In genomic region chr9:34989946-34990635, GRCh38 we compare ENCODE assay signal across 8 cellular contexts. TPM values are rescaled to one million over a fixed set of nuclear protein-coding genes. Genes with fewer than 3 reads are reported as not detected.
DNase-seq lines count a peak whose midpoint lies in the region; FAIRE-seq and TF ChIP-seq lines count a peak whose summit lies in the region.

No MANE protein-coding gene starts in this region.

- H3K4me3 ChIP-seq in endothelial cell of umbilical vein (replicated peaks in 1 of 3; ENCODE audit: insufficient read depth in 1 of 3, low read depth in 1 of 3, low read length in 3 of 3) (peak overlapping the region; percentile 46 to 88 (median 60)), subcutaneous abdominal adipose tissue (ENCODE audit: low read depth in 1 of 5, low read length in 5 of 5) (peak overlapping the region; percentile 63 to 90 (median 85))

- peak overlapping the region; percentile 50 for H2AFZ ChIP-seq in endothelial cell of umbilical vein (ENCODE audit: low read depth, low read length)

- peaks cover 3% of the 10 kb centered on the region for H3K27me3 Mint-ChIP-seq in mesothelial cell of epicardium (ENCODE audit: low read depth)

- in situ Hi-C loops in G401 (cut with HindIII; ENCODE audit: low sequenced_read_pairs), result no loop called here

- peak overlapping the region; percentile 90 for H3K27ac Mint-ChIP-seq in mesothelial cell of epicardium

- BruUV-seq in endothelial cell of umbilical vein (replicated peaks; lab: Mats Ljungman, UMichigan), result no TSS peak

- no peaks in the 10 kb centered on the region for H3K79me2 ChIP-seq in endothelial cell of umbilical vein (ENCODE audit: control insufficient read depth, insufficient read depth, low read length)

- no peaks in the 10 kb centered on the region for H3K36me3 ChIP-seq in endothelial cell of umbilical vein (ENCODE audit: control insufficient read depth in 2 of 2, extremely low read depth in 1 of 2, insufficient read depth in 2 of 2, low read length in 2 of 2)
- H3K36me3 ChIP-seq in subcutaneous abdominal adipose tissue (ENCODE audit: control insufficient read depth in 5 of 5, insufficient read depth in 5 of 5, low read length in 5 of 5), result no peaks in the 10 kb centered on the region

- H3K27me3 ChIP-seq in endothelial cell of umbilical vein (ENCODE audit: control insufficient read depth in 2 of 2, insufficient read depth in 2 of 2, low read length in 2 of 2), result no peaks in the 10 kb centered on the region
- H3K27me3 ChIP-seq in subcutaneous abdominal adipose tissue (ENCODE audit: control insufficient read depth in 5 of 5, insufficient read depth in 4 of 5, low read length in 5 of 5), result no peaks in the 10 kb centered on the region

- H3K27ac ChIP-seq in endothelial cell of umbilical vein (ENCODE audit: insufficient read depth, low read depth, low read length) (peak overlapping the region; percentile 79), subcutaneous abdominal adipose tissue (ENCODE audit: low read depth, low read length) (peak overlapping the region; percentile 79)

- H3K9ac ChIP-seq in endothelial cell of umbilical vein (replicated peaks; ENCODE audit: extremely low read depth, insufficient read depth, low read length), result peak overlapping the region; percentile 92
- H3K9ac ChIP-seq in subcutaneous abdominal adipose tissue (ENCODE audit: low read length in 5 of 5), result peak overlapping the region in 4 of 5 donors; percentile 68 to 86 (median 76)

- no peak for TF ChIP-seq POLR2A in endothelial cell of umbilical vein (IDR thresholded peaks at IDR 0.05; ENCODE audit: low read depth, low read length)

- intact Hi-C loops in endothelial cell of umbilical vein (cut with micrococcal nuclease), result loop anchor here (1.0 to 10.0 kb wide), 4 partner anchors 81 to 315 kb away; no protein-coding TSS in a partner anchor

- H4K20me1 ChIP-seq in endothelial cell of umbilical vein (replicated peaks; ENCODE audit: control insufficient read depth, extremely low read depth, insufficient read depth, low read length), result no peaks in the 10 kb centered on the region

- H3K4me2 ChIP-seq in endothelial cell of umbilical vein (ENCODE audit: insufficient read depth, low read length), result peak overlapping the region; percentile 49

- no peaks in the 10 kb centered on the region for H3K9me1 ChIP-seq in endothelial cell of umbilical vein (replicated peaks; ENCODE audit: control insufficient read depth, extremely low read depth, insufficient read depth, low read length)

- dilution Hi-C loops in endothelial cell of umbilical vein (cut with MboI; ENCODE audit: extremely low pct_ligation_motif_present, low sequenced_read_pairs), result no loop called here

- CTCF ChIA-PET in endothelial cell of umbilical vein (lab: Charles Lee), result interaction anchor here (0.6 to 3.9 kb wide), 3 partner anchors 61 to 939 kb away, joined by 3 to 19 read pairs (median 10); no protein-coding TSS in a partner anchor

- H3K9me3 Mint-ChIP-seq in mesothelial cell of epicardium, result no peaks in the 10 kb centered on the region

- no peak for TF ChIP-seq CTCF in endothelial cell of umbilical vein (IDR thresholded peaks at IDR 0.05; ENCODE audit: extremely low read depth in 1 of 2, insufficient read depth in 1 of 2, low read depth in 1 of 2, low read length in 2 of 2)
- TF ChIP-seq CTCF in mesothelial cell of epicardium (IDR thresholded peaks at IDR 0.05; ENCODE audit: unreplicated experiment), result no peak

- POLR2A ChIA-PET in endothelial cell of umbilical vein (lab: Charles Lee), result interaction anchor here (0.6 to 0.7 kb wide), 2 partner anchors 50 to 68 kb away, joined by 4 to 6 read pairs; no protein-coding TSS in a partner anchor

- H3K4me1 ChIP-seq in endothelial cell of umbilical vein (ENCODE audit: control insufficient read depth, extremely low read depth, insufficient read depth, low read length) (peaks cover 43% of the 10 kb centered on the region), subcutaneous abdominal adipose tissue (ENCODE audit: control insufficient read depth in 5 of 5, insufficient read depth in 5 of 5, low read length in 5 of 5) (peaks cover 17 to 66% (median 54%) of the 10 kb centered on the region in 5 donors)

- peak; percentile 44 for FAIRE-seq in endothelial cell of umbilical vein (lab: Jason Lieb, UNC)

- DNase-seq in G401 (ENCODE audit: low spot score) (peak; percentile 58), NAMALWA (ENCODE audit: low spot score) (peak; percentile 49), endothelial cell of umbilical vein (ENCODE audit: low read depth, low spot score) (peak; percentile 69), mesothelial cell of epicardium (ENCODE audit: low spot score in 2 of 2, unreplicated experiment in 2 of 2) (peak; percentile 62 to 69), cortex of kidney (lab: John Stamatoyannopoulos, UW) (no peak), GM19240 (ENCODE audit: insufficient read length, low spot score) (no peak)
- peak; percentile 45 to 49 for DNase-seq in activated CD4-positive, alpha-beta T cell treated with anti-CD3 and anti-CD28 coated beads, Interleukin-2, amount 50 U/mL, for 48 hours

- peaks cover 49% of the 10 kb centered on the region for H3K4me1 Mint-ChIP-seq in mesothelial cell of epicardium

- H3K4me3 Mint-ChIP-seq in mesothelial cell of epicardium, result peak overlapping the region; percentile 93

- H3K36me3 Mint-ChIP-seq in mesothelial cell of epicardium, result no peaks in the 10 kb centered on the region

- H3K9me3 ChIP-seq in endothelial cell of umbilical vein (replicated peaks; ENCODE audit: control insufficient read depth, insufficient read depth, low read length) (no peaks in the 10 kb centered on the region), subcutaneous abdominal adipose tissue (ENCODE audit: control insufficient read depth in 5 of 5, low read length in 5 of 5) (no peaks in the 10 kb centered on the region)

TF ChIP-seq in endothelial cell of umbilical vein, 7 proteins besides CTCF, POLR2A, EP300 and RAD21:
- TF ChIP-seq MAX (IDR thresholded peaks at IDR 0.05; ENCODE audit: insufficient read depth, insufficient read length) (no peak), GATA2 (IDR thresholded peaks at IDR 0.05; ENCODE audit: insufficient read depth, insufficient read length, low read depth, low read length) (no peak), EZH2 (IDR thresholded peaks at IDR 0.05; ENCODE audit: borderline replicate concordance, low read depth, low read length, severe bottlenecking) (no peak), POLR2AphosphoS5 (IDR thresholded peaks at IDR 0.05; ENCODE audit: insufficient read depth, low read depth, low read length) (no peak), FOS (IDR thresholded peaks at IDR 0.05; ENCODE audit: borderline replicate concordance, insufficient read depth, low read length) (no peak), MYC (IDR thresholded peaks at IDR 0.05; ENCODE audit: low read depth, low read length) (no peak), JUN (IDR thresholded peaks at IDR 0.05; ENCODE audit: borderline replicate concordance, insufficient read depth, insufficient read length, low read depth) (no peak)
TF ChIP-seq in endothelial cell of umbilical vein: peak in this region for 0.

RNA-seq across cellular contexts. Expression of gene DNAJB5, which starts 0.5 kb away (rescaled TPM):
- 21.1 and 24.2 TPM in 2 replicates for total RNA-seq in G401 (2014; rRNA removed; shearing (Covaris generic))
- total RNA-seq in endothelial cell of umbilical vein, result 9.7 and 12.8 TPM in 2 replicates
- polyA plus RNA-seq in endothelial cell of umbilical vein, result 8.5 and 8.6 TPM in 2 replicates
- polyA plus RNA-seq in endothelial cell of umbilical vein (2011; cell fraction: cytosol; rRNA removed), result 6.9 and 7.1 TPM in 2 replicates
- 4.0 and 4.8 TPM in 2 replicates for polyA plus RNA-seq in endothelial cell of umbilical vein (2011; cell fraction: nucleus; rRNA removed)
- 12.0 and 16.1 TPM in 2 replicates for polyA plus RNA-seq in endothelial cell of umbilical vein (2012)
- 5.7 and 5.8 TPM in 2 replicates for polyA minus RNA-seq in endothelial cell of umbilical vein
- 0.41 TPM for polyA minus RNA-seq in endothelial cell of umbilical vein (2011; cell fraction: cytosol; rRNA and poly(A)+ RNA removed)
- polyA minus RNA-seq in endothelial cell of umbilical vein (2011; cell fraction: nucleus; rRNA and poly(A)+ RNA removed), result 3.0 and 3.8 TPM in 2 replicates
- 15.4 to 18.4 TPM (median 16.4 TPM) in 3 replicates for total RNA-seq in mesothelial cell of epicardium

RNA-seq across cellular contexts. Expression of gene PHF24, which starts 32.0 kb away (rescaled TPM):
- total RNA-seq in G401 (2014; rRNA removed; shearing (Covaris generic)), result not detected in 2 replicates
- total RNA-seq in endothelial cell of umbilical vein (not detected in 2 replicates), mesothelial cell of epicardium (0.62 to 0.99 TPM (median 0.83 TPM) in 3 replicates)
- not detected in 2 replicates for polyA plus RNA-seq in endothelial cell of umbilical vein
- not detected in 2 replicates for polyA plus RNA-seq in endothelial cell of umbilical vein (2011; cell fraction: cytosol; rRNA removed)
- not detected in 2 replicates for polyA plus RNA-seq in endothelial cell of umbilical vein (2011; cell fraction: nucleus; rRNA removed)
- not detected in 2 replicates for polyA plus RNA-seq in endothelial cell of umbilical vein (2012)
- polyA minus RNA-seq in endothelial cell of umbilical vein, result not detected in 2 replicates
- not detected for polyA minus RNA-seq in endothelial cell of umbilical vein (2011; cell fraction: cytosol; rRNA and poly(A)+ RNA removed)
- polyA minus RNA-seq in endothelial cell of umbilical vein (2011; cell fraction: nucleus; rRNA and poly(A)+ RNA removed), result not detected in 2 replicates

Comparison
In these comparisons a context has a peak if more than half of its experiments do, and no peak if none do; other contexts are left out.
1. DNase-seq: peak in G401 (single experiment), NAMALWA (single experiment), activated CD4-positive, alpha-beta T cell treated with anti-CD3 and anti-CD28 coated beads, Interleukin-2, amount 50 U/mL, for 48 hours (2 of 2), endothelial cell of umbilical vein (single experiment) and mesothelial cell of epicardium (2 of 2); none in cortex of kidney (single experiment) and GM19240 (single experiment).